Comparison of ENCODE assay signal across 22 cellular contexts in the genomic region with DNA sequence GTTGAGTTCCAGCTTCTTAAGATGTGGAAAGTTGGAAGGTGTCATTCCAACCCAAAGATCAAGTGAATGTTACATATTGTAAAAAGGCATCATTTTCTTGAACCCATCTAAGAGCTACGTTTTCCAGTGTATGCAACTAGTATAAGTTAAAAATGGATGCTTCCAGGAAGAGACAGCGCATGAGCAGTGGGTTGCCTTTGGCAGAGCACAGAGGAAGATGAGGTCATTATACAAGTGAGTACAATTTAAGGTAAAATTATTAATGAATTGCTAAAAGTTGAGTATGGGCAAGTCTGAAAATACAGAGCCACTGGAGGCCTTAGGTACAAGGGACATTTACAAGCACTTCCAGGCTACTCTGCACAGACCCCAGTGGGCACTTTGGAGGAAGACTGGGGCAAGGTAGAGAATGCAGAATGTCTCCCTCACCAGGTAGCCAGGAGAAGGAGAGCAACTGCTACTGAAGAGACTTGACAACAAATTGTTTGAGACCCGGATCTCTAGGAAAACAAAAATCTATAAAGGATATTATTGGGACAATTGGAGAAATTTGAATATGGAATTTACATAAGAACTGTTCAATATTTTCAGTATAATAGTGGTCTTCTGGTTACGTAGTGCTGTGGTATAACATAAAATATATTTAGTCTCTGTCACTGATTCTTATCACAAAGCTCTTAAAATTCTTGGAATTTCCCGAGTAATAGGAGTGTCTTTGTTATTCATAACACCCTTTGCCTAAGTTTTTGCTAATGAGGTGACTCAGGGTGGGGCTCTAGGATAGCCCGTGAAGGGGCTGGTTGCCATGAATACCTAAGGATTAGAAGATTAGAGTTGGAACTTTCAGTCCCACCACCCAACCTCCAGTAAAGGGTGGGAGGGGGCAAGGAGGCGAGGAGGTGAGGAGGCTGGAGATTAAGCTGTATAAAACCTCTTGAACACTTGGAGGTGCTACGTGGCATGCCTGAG.
A peak's percentile ranks its signal among the peaks of the same experiment; 100 is the strongest.
DNase-seq lines count a peak whose midpoint lies in the region; ATAC-seq and TF ChIP-seq lines count a peak whose summit lies in the region.
"Had no signal": no experiment of that assay in that cellular context is flagged by ENCODE, and none has a peak within 500 bp of the region (broad histone marks: within the 10 kb centered on the region; RNA-seq: fewer than 3 reads in every experiment).

No MANE protein-coding gene starts in this region.

- H3K36me3 Mint-ChIP-seq in GM23338 (ENCODE audit: low read depth): peaks cover 11% of the 10 kb centered on the region
- H3K36me3 Mint-ChIP-seq in CD8-positive, alpha-beta T cell: no peaks in the 10 kb centered on the region
- H3K36me3 Mint-ChIP-seq: CD8-positive, alpha-beta memory T cell; T-cell had no signal

- H3K18ac ChIP-seq in mesendoderm (ENCODE audit: low read length): peak overlapping the region; percentile 80

- H3K4ac ChIP-seq in mesendoderm (ENCODE audit: low read depth, low read length): peak overlapping the region; percentile 91

- H4K8ac ChIP-seq in mesendoderm (ENCODE audit: low read depth, low read length): peak overlapping the region; percentile 81

- 82% methylated on average over 4 of the region's 8 CpGs for WGBS in HUES64
- no CpG with 5 or more reads among the region's 8 CpGs for WGBS in mesendoderm (ENCODE audit: extremely low coverage, insufficient coverage, low lambda C conversion rate)

- H4K5ac ChIP-seq in mesendoderm (ENCODE audit: low read length): no peak overlapping the region

- H3K27ac Mint-ChIP-seq in GM23338: no peak overlapping the region
- no peak overlapping the region for H3K27ac Mint-ChIP-seq in CD8-positive, alpha-beta T cell
- H3K27ac Mint-ChIP-seq: CD8-positive, alpha-beta memory T cell; T-cell had no signal

- intact Hi-C loops in CD8-positive, alpha-beta T cell (cut with DNase I, micrococcal nuclease): no loop called here

- no peak overlapping the region for H3K4me3 ChIP-seq in GM23338
- no peak overlapping the region for H3K4me3 ChIP-seq in HUES64 (ENCODE audit: low read length)
- H3K4me3 ChIP-seq in brain microvascular endothelial cell (ENCODE audit: low read depth, low read length): no peak overlapping the region
- no peak overlapping the region for H3K4me3 ChIP-seq in mesendoderm (ENCODE audit: low read length)
- H3K4me3 ChIP-seq in CD8-positive, alpha-beta T cell (ENCODE audit: low read depth, low read length): no peak overlapping the region
- H3K4me3 ChIP-seq: BLaER1 treated with 17β-estradiol and CSF1 and Interleukin-3, amounts not matched to agents 10 nM and 100 nM had no signal

- no peaks in the 10 kb centered on the region for H3K79me2 ChIP-seq in GM23338 (replicated peaks; ENCODE audit: insufficient read depth)
- no peaks in the 10 kb centered on the region for H3K79me2 ChIP-seq in mesendoderm (ENCODE audit: control insufficient read depth, insufficient read depth, low read length)

- H3K9me3 Mint-ChIP-seq in GM23338: peaks cover 11% of the 10 kb centered on the region
- H3K9me3 Mint-ChIP-seq in CD8-positive, alpha-beta T cell: peaks cover 2% of the 10 kb centered on the region

- H3K27ac ChIP-seq in GM23338 (ENCODE audit: low read depth) (no peak overlapping the region), HUES64 (ENCODE audit: low read depth, low read length) (peak overlapping the region; percentile 52; the same call in 1 of the 2 replicates), brain microvascular endothelial cell (no peak overlapping the region), mesendoderm (ENCODE audit: low read depth, low read length) (peak overlapping the region; percentile 43)
- no peak overlapping the region for H3K27ac ChIP-seq in CD8-positive, alpha-beta T cell (ENCODE audit: low read depth, low read length)
- H3K27ac ChIP-seq: BLaER1 treated with 17β-estradiol and CSF1 and Interleukin-3, amounts not matched to agents 10 nM and 100 nM; HL-60; RWPE1 had no signal

- peak; percentile 41; a peak in 3 of 4 replicates for TF ChIP-seq CTCF in GM23338 (conservative IDR thresholded peaks at IDR 0.05; ENCODE audit: low read depth in 2 of 2)
- peak; percentile 3 for TF ChIP-seq CTCF in brain microvascular endothelial cell (IDR thresholded peaks at IDR 0.05; ENCODE audit: low read depth, low read length, missing control alignments)
- TF ChIP-seq CTCF in CD8-positive, alpha-beta T cell (IDR thresholded peaks at IDR 0.05): no peak

- H2BK15ac ChIP-seq in mesendoderm (replicated peaks; ENCODE audit: low read depth): no peak overlapping the region

- H3K4me1 ChIP-seq in GM23338 (ENCODE audit: insufficient read depth) (peaks cover 10% of the 10 kb centered on the region; the same call in 1 of the 2 replicates), HUES64 (ENCODE audit: insufficient read depth, low read length) (no peaks in the 10 kb centered on the region), mesendoderm (ENCODE audit: control insufficient read depth, low read depth, low read length) (no peaks in the 10 kb centered on the region)
- H3K4me1 ChIP-seq in CD8-positive, alpha-beta T cell (ENCODE audit: insufficient read depth, low read length): no peaks in the 10 kb centered on the region
- H3K4me1 ChIP-seq: BLaER1 treated with 17β-estradiol and CSF1 and Interleukin-3, amounts not matched to agents 10 nM and 100 nM had no signal

- no peaks in the 10 kb centered on the region for H4K20me1 ChIP-seq in GM23338 (replicated peaks; ENCODE audit: insufficient read depth)
- H4K20me1 ChIP-seq: BLaER1 treated with 17β-estradiol and CSF1 and Interleukin-3, amounts not matched to agents 10 nM and 100 nM had no signal

- no peaks in the 10 kb centered on the region for H3F3A ChIP-seq in GM23338 (replicated peaks; ENCODE audit: low read depth)

- peak; percentile 45 for DNase-seq in GM23338 (ENCODE audit: low spot score)
- no peak for DNase-seq in brain microvascular endothelial cell
- DNase-seq in mesendoderm: peak; percentile 98
- no peak for DNase-seq in HT-29 (ENCODE audit: low spot score)
- DNase-seq in CD8-positive, alpha-beta T cell: no peak
- DNase-seq in midbrain (lab: John Stamatoyannopoulos, UW): no peak
- DNase-seq: CD8-positive, alpha-beta memory T cell; DMS79 treated with DMSO at 0.1 percent for 48 hours; KBM-7; MV-4-11; NCI-H1694 treated with DMSO at 0.1 percent for 48 hours; NCI-H510A treated with DMSO at 0.1 percent for 48 hours; NCI-H774; SIG-M5; T-cell had no signal

- H2AFZ ChIP-seq in GM23338: peak overlapping the region; percentile 3; the same call in 1 of the 2 replicates

- H3K9me3 ChIP-seq in HUES64 (ENCODE audit: insufficient read depth, low read depth, low read length): peaks cover 9% of the 10 kb centered on the region
- no peaks in the 10 kb centered on the region for H3K9me3 ChIP-seq in CD8-positive, alpha-beta T cell (ENCODE audit: low read length)

- peaks cover 14% of the 10 kb centered on the region for H3K4me1 Mint-ChIP-seq in GM23338
- no peaks in the 10 kb centered on the region for H3K4me1 Mint-ChIP-seq in CD8-positive, alpha-beta T cell (ENCODE audit: low read depth)
- H3K4me1 Mint-ChIP-seq: CD8-positive, alpha-beta memory T cell; T-cell had no signal

- H3K4me3 Mint-ChIP-seq in GM23338: no peak overlapping the region
- no peak overlapping the region for H3K4me3 Mint-ChIP-seq in CD8-positive, alpha-beta T cell
- H3K4me3 Mint-ChIP-seq: CD8-positive, alpha-beta memory T cell; T-cell had no signal

- H3K27me3 ChIP-seq in GM23338 (ENCODE audit: insufficient read depth) (no peaks in the 10 kb centered on the region), HUES64 (ENCODE audit: insufficient read depth, low read length) (no peaks in the 10 kb centered on the region), brain microvascular endothelial cell (replicated peaks) (no peaks in the 10 kb centered on the region), mesendoderm (ENCODE audit: insufficient read depth, low read length, poor library complexity) (no peaks in the 10 kb centered on the region)
- no peaks in the 10 kb centered on the region for H3K27me3 ChIP-seq in CD8-positive, alpha-beta T cell (ENCODE audit: insufficient read depth, low read length)
- H3K27me3 ChIP-seq: BLaER1 treated with 17β-estradiol and CSF1 and Interleukin-3, amounts not matched to agents 10 nM and 100 nM had no signal

- H3K4me2 ChIP-seq in GM23338 (0 out of 2 replicates have a peak overlapping the region, but pooled peaks have one; percentile 6), mesendoderm (ENCODE audit: low read length) (no peak overlapping the region)
- H3K4me2 ChIP-seq: BLaER1 treated with 17β-estradiol and CSF1 and Interleukin-3, amounts not matched to agents 10 nM and 100 nM had no signal

- no peak overlapping the region for H3K23ac ChIP-seq in mesendoderm (ENCODE audit: low read length)

- peaks cover 11% of the 10 kb centered on the region for H3K9me2 ChIP-seq in GM23338 (ENCODE audit: insufficient read depth)

- no peak overlapping the region for H3K56ac ChIP-seq in mesendoderm (ENCODE audit: low read length)

- H2AK5ac ChIP-seq in mesendoderm (ENCODE audit: low read length): no peak overlapping the region

- POLR2A ChIA-PET in CD8-positive, alpha-beta T cell (lab: Charles Lee): no interaction called here

- in situ Hi-C loops in brain microvascular endothelial cell (cut with HindIII; ENCODE audit: low pct_ligation_motif_present, low sequenced_read_pairs): no loop called here

- no peaks in the 10 kb centered on the region for H3K79me1 ChIP-seq in mesendoderm (ENCODE audit: low read length)

- ATAC-seq in GM23338: no peak; the same call in 2 of the 3 replicates
- ATAC-seq in CD8-positive, alpha-beta T cell: no peak
- no peak for ATAC-seq in HG03039 (IDR thresholded peaks at IDR 0.05; ENCODE audit: unreplicated experiment)
- ATAC-seq: HCT116, SK-N-SH treated with all-trans-retinoic acid at 6 μM for 48 hours, T-cell had no signal

- H3K36me3 ChIP-seq in GM23338 (ENCODE audit: insufficient read depth) (no peaks in the 10 kb centered on the region), HUES64 (ENCODE audit: insufficient read depth, low read length) (no peaks in the 10 kb centered on the region), brain microvascular endothelial cell (replicated peaks) (no peaks in the 10 kb centered on the region), mesendoderm (ENCODE audit: control insufficient read depth, insufficient read depth, low read length) (no peaks in the 10 kb centered on the region)
- H3K36me3 ChIP-seq in CD8-positive, alpha-beta T cell (ENCODE audit: insufficient read depth, low read length): no peaks in the 10 kb centered on the region
- H3K36me3 ChIP-seq: BLaER1 treated with 17β-estradiol and CSF1 and Interleukin-3, amounts not matched to agents 10 nM and 100 nM had no signal

- CTCF ChIA-PET in CD8-positive, alpha-beta T cell (lab: Charles Lee): interaction anchor here (0.5 kb wide), 1 partner anchor 1018 kb away, joined by 3 read pairs; no protein-coding TSS in a partner anchor

- H2BK120ac ChIP-seq in mesendoderm (ENCODE audit: low read depth, low read length): peak overlapping the region; percentile 97

- H3K9ac ChIP-seq in HUES64 (ENCODE audit: low read depth, low read length): no peak overlapping the region
- H3K9ac ChIP-seq in mesendoderm (ENCODE audit: low read length): no peak overlapping the region
- H3K9ac ChIP-seq: BLaER1 treated with 17β-estradiol and CSF1 and Interleukin-3, amounts not matched to agents 10 nM and 100 nM had no signal

- H2BK5ac ChIP-seq in mesendoderm (ENCODE audit: low read length): no peak overlapping the region

- H3K27me3 Mint-ChIP-seq in GM23338 (ENCODE audit: insufficient read depth, low read depth, poor library complexity): peaks cover 2% of the 10 kb centered on the region
- H3K27me3 Mint-ChIP-seq in CD8-positive, alpha-beta T cell (ENCODE audit: low read depth): peaks cover 14% of the 10 kb centered on the region

Comparison
In these comparisons a context has a peak if more than half of its experiments do, and no peak if none do; other contexts are left out.
1. DNase-seq: peak in GM23338 (single experiment) and mesendoderm (single experiment); none in brain microvascular endothelial cell (single experiment), HT-29 (single experiment), CD8-positive, alpha-beta T cell (0 of 7) and midbrain (single experiment).
2. H3K27ac ChIP-seq: peak in HUES64 (single experiment) and mesendoderm (single experiment); none in GM23338 (single experiment), brain microvascular endothelial cell (single experiment) and CD8-positive, alpha-beta T cell (single experiment).